Comparison of ENCODE assay signal across 19 cellular contexts in the genomic region with DNA sequence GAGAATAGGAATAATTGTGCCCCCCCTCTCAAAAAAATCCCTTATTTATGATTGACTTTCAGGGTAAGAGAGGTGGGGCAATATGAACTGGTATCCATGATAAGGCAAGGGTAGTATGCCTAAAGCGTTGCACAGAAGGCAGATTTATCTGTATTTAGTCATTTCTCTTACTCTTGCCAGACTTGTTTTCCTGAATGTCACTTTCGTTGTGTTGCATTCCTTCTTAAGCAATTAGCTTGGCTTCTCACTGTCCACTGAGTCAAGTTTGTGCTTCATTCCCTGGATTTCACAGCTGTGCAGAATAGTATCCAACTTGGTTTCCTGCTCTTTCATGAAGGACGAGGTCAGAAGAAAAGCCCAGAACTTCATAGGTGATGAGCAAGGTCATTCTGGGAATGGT.
DNase-seq lines count a peak whose midpoint lies in the region; ATAC-seq, FAIRE-seq and TF ChIP-seq lines count a peak whose summit lies in the region.
"Had no signal": no experiment of that assay in that cellular context is flagged by ENCODE, and none has a peak within 500 bp of the region (broad histone marks: within the 10 kb centered on the region; RNA-seq: fewer than 3 reads in every experiment).

No MANE protein-coding gene starts in this region.

- H3K4me2 ChIP-seq in Loucy (ENCODE audit: low read depth, low read length, poor library complexity, severe bottlenecking) = peak overlapping the region; percentile 63

- H3K4me1 ChIP-seq in Loucy (ENCODE audit: insufficient read depth, low read length, poor library complexity, severe bottlenecking) (no peaks in the 10 kb centered on the region), left lung (peaks cover 5 to 20% of the 10 kb centered on the region in 2 donors)

- no peaks in the 10 kb centered on the region for H3K36me3 ChIP-seq in Loucy (ENCODE audit: insufficient read depth, low read length)
- no peaks in the 10 kb centered on the region for H3K36me3 ChIP-seq in bronchial epithelial cell (ENCODE audit: control insufficient read depth, insufficient read depth, low read length)
- H3K36me3 ChIP-seq in left lung = no peaks in the 10 kb centered on the region

- intact Hi-C loops in left lung (cut with DNase I) = loop anchor here in 1 of 2 donors (5.0 kb wide), 1 partner anchor 678 kb away; the partner anchor contains the start of gene PLK2

- DNase-seq in bronchial epithelial cell (ENCODE audit: low read depth) = peak; percentile 80
- no peak for DNase-seq in left lung
- DNase-seq in type B pancreatic cell (ENCODE audit: extremely low spot score, unreplicated experiment) = no peak
- DNase-seq in foreskin melanocyte = no peak
- DNase-seq: activated CD8-positive, alpha-beta memory T cell treated with anti-CD3 and anti-CD28 coated beads for 24 hours; aorta; DMS79 treated with DMSO at 0.1 percent for 48 hours; NCI-H1417 treated with DMSO at 0.1 percent for 48 hours; NCI-H446; stimulated activated CD4-positive, alpha-beta T cell treated with anti-CD3 and anti-CD28 coated beads, Interleukin-4, amount 100 ng/mL, for 24 hours had no signal

- peaks cover 30% of the 10 kb centered on the region for H3K4me1 Mint-ChIP-seq in type B pancreatic cell (ENCODE audit: unreplicated experiment)

- peak overlapping the region; percentile 59 for H3K27ac Mint-ChIP-seq in type B pancreatic cell
- H3K27ac Mint-ChIP-seq: dendritic cell treated with granulocyte-macrophage colony-stimulating factor and Interleukin-4, amounts not matched to agents 40 ng/mL and 50 ng/mL, for 4 days; nephron had no signal

- no peak overlapping the region for H3K9ac ChIP-seq in Loucy (ENCODE audit: low read depth, low read length, poor library complexity, severe bottlenecking)

- H3K27me3 Mint-ChIP-seq in type B pancreatic cell = no peaks in the 10 kb centered on the region
- H3K27me3 Mint-ChIP-seq: dendritic cell treated with granulocyte-macrophage colony-stimulating factor and Interleukin-4, amounts not matched to agents 40 ng/mL and 50 ng/mL, for 4 days had no signal

- no peaks in the 10 kb centered on the region for H3F3A ChIP-seq in Loucy (ENCODE audit: low read depth)

- peaks cover 4% of the 10 kb centered on the region for H3K9me3 Mint-ChIP-seq in type B pancreatic cell
- H3K9me3 Mint-ChIP-seq: dendritic cell treated with granulocyte-macrophage colony-stimulating factor and Interleukin-4, amounts not matched to agents 40 ng/mL and 50 ng/mL, for 4 days; nephron had no signal

- H3K4me3 ChIP-seq in Loucy (ENCODE audit: low read length, poor library complexity, severe bottlenecking) = peak overlapping the region; percentile 40
- H3K4me3 ChIP-seq in bronchial epithelial cell (ENCODE audit: low read depth, low read length) = no peak overlapping the region
- no peak overlapping the region for H3K4me3 ChIP-seq in left lung
- H3K4me3 ChIP-seq: lung had no signal

- peak overlapping the region in 1 of 2 donors; percentile 54 for H3K27ac ChIP-seq in left lung
- H3K27ac ChIP-seq: C4-2B, VCaP had no signal

- H3K27me3 ChIP-seq in Loucy (ENCODE audit: insufficient read depth, low read length, poor library complexity, severe bottlenecking) = no peaks in the 10 kb centered on the region
- H3K27me3 ChIP-seq in bronchial epithelial cell (ENCODE audit: control insufficient read depth, insufficient read depth, low read length) = no peaks in the 10 kb centered on the region
- H3K27me3 ChIP-seq in left lung = no peaks in the 10 kb centered on the region

- no peaks in the 10 kb centered on the region for H4K20me1 ChIP-seq in Loucy (ENCODE audit: insufficient read depth, low read length, poor library complexity, severe bottlenecking)

- H3K9me2 ChIP-seq in Loucy (replicated peaks; ENCODE audit: low read depth, low read length) = no peaks in the 10 kb centered on the region

- ATAC-seq in left lung (peak; percentile 25), HG02610 (IDR thresholded peaks at IDR 0.05; ENCODE audit: unreplicated experiment) (no peak), HG03342 (IDR thresholded peaks at IDR 0.05; ENCODE audit: unreplicated experiment) (no peak)

- H2AFZ ChIP-seq in Loucy (ENCODE audit: low read length) = 0 out of 2 replicates have a peak overlapping the region, but pooled peaks have one; percentile 16

- H3K4me3 Mint-ChIP-seq in type B pancreatic cell = peak overlapping the region; percentile 58
- H3K4me3 Mint-ChIP-seq: dendritic cell treated with granulocyte-macrophage colony-stimulating factor and Interleukin-4, amounts not matched to agents 40 ng/mL and 50 ng/mL, for 4 days; nephron had no signal

- TF ChIP-seq CTCF in Loucy (conservative IDR thresholded peaks at IDR 0.05; ENCODE audit: low read length) (no peak), bronchial epithelial cell (IDR thresholded peaks at IDR 0.05; ENCODE audit: insufficient read depth, low read length, severe bottlenecking) (no peak), left lung (IDR thresholded peaks at IDR 0.05) (no peak), type B pancreatic cell (conservative IDR thresholded peaks at IDR 0.05) (no peak)

- no peaks in the 10 kb centered on the region for H3K79me2 ChIP-seq in Loucy (ENCODE audit: insufficient read depth, low read length)

- no peak for FAIRE-seq in bronchial epithelial cell (lab: Jason Lieb, UNC)
- FAIRE-seq: urothelium cell line had no signal

- H3K9me3 ChIP-seq in Loucy (ENCODE audit: insufficient read depth, low read depth, low read length) (no peaks in the 10 kb centered on the region), left lung (no peaks in the 10 kb centered on the region)

- H3K36me3 Mint-ChIP-seq in type B pancreatic cell = no peaks in the 10 kb centered on the region
